ENCODE assay signal across 1 cellular context in the genomic region with DNA sequence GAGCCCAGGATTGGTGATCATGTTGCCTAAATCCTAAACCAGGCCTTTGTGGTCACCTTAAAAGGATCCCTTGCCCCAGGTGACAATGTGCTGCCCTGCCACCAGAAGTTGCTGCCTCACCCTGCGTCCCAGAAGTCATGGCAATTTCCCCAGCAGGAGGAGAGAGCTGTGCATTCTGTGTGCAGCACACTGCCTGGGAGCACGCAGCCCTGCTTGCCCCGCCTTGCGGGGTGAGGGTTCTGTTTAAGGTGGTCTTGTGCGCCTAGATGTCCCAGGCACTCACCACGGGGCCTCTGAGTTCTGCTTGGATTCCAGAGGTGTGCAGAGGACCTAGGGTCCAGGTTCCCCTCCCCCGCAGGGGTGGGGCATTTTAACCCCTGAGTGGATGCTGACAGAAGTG.
TF ChIP-seq lines count a peak whose summit lies in the region.

No MANE protein-coding gene starts in this region.

TF ChIP-seq in WTC11, 78 proteins besides CTCF, POLR2A, EP300 and RAD21:
- TF ChIP-seq, protein P1, sequence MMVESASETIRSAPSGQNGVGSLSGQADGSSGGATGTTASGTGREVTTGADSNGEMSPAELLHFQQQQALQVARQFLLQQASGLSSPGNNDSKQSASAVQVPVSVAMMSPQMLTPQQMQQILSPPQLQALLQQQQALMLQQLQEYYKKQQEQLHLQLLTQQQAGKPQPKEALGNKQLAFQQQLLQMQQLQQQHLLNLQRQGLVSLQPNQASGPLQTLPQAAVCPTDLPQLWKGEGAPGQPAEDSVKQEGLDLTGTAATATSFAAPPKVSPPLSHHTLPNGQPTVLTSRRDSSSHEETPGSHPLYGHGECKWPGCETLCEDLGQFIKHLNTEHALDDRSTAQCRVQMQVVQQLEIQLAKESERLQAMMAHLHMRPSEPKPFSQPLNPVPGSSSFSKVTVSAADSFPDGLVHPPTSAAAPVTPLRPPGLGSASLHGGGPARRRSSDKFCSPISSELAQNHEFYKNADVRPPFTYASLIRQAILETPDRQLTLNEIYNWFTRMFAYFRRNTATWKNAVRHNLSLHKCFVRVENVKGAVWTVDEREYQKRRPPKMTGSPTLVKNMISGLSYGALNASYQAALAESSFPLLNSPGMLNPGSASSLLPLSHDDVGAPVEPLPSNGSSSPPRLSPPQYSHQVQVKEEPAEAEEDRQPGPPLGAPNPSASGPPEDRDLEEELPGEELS (CRISPR knock-in tag; IDR thresholded peaks at IDR 0.05) = no peak
- TF ChIP-seq, protein P2, sequence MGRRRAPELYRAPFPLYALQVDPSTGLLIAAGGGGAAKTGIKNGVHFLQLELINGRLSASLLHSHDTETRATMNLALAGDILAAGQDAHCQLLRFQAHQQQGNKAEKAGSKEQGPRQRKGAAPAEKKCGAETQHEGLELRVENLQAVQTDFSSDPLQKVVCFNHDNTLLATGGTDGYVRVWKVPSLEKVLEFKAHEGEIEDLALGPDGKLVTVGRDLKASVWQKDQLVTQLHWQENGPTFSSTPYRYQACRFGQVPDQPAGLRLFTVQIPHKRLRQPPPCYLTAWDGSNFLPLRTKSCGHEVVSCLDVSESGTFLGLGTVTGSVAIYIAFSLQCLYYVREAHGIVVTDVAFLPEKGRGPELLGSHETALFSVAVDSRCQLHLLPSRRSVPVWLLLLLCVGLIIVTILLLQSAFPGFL (CRISPR knock-in tag; IDR thresholded peaks at IDR 0.05; ENCODE audit: borderline replicate concordance) = no peak
- TF ChIP-seq ZNF416 (CRISPR knock-in tag; IDR thresholded peaks at IDR 0.05) (no peak), E2F4 (CRISPR knock-in tag; IDR thresholded peaks at IDR 0.05; ENCODE audit: borderline replicate concordance, low read depth) (no peak), ELF4 (CRISPR knock-in tag; IDR thresholded peaks at IDR 0.05; ENCODE audit: low read depth) (no peak), RELA (CRISPR knock-in tag; IDR thresholded peaks at IDR 0.05; ENCODE audit: borderline replicate concordance) (no peak), ZNF232 (CRISPR knock-in tag; IDR thresholded peaks at IDR 0.05) (no peak), SMAD3 (CRISPR knock-in tag; IDR thresholded peaks at IDR 0.05; ENCODE audit: borderline replicate concordance) (no peak), NFYB (CRISPR knock-in tag; conservative IDR thresholded peaks at IDR 0.05; ENCODE audit: low read depth) (no peak), ETV6 (CRISPR knock-in tag; IDR thresholded peaks at IDR 0.05) (no peak), NR2C2 (CRISPR knock-in tag; IDR thresholded peaks at IDR 0.05) (no peak), STAT6 (CRISPR knock-in tag; conservative IDR thresholded peaks at IDR 0.05; ENCODE audit: low read depth) (no peak), MXD4 (CRISPR knock-in tag; IDR thresholded peaks at IDR 0.05; ENCODE audit: borderline replicate concordance) (no peak), TCF7 (CRISPR knock-in tag; IDR thresholded peaks at IDR 0.05; ENCODE audit: low read depth) (no peak), RORB (CRISPR knock-in tag; IDR thresholded peaks at IDR 0.05) (no peak)
- TF ChIP-seq, protein P3, sequence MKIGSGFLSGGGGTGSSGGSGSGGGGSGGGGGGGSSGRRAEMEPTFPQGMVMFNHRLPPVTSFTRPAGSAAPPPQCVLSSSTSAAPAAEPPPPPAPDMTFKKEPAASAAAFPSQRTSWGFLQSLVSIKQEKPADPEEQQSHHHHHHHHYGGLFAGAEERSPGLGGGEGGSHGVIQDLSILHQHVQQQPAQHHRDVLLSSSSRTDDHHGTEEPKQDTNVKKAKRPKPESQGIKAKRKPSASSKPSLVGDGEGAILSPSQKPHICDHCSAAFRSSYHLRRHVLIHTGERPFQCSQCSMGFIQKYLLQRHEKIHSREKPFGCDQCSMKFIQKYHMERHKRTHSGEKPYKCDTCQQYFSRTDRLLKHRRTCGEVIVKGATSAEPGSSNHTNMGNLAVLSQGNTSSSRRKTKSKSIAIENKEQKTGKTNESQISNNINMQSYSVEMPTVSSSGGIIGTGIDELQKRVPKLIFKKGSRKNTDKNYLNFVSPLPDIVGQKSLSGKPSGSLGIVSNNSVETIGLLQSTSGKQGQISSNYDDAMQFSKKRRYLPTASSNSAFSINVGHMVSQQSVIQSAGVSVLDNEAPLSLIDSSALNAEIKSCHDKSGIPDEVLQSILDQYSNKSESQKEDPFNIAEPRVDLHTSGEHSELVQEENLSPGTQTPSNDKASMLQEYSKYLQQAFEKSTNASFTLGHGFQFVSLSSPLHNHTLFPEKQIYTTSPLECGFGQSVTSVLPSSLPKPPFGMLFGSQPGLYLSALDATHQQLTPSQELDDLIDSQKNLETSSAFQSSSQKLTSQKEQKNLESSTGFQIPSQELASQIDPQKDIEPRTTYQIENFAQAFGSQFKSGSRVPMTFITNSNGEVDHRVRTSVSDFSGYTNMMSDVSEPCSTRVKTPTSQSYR (CRISPR knock-in tag; IDR thresholded peaks at IDR 0.05) = no peak
- TF ChIP-seq, protein P4, sequence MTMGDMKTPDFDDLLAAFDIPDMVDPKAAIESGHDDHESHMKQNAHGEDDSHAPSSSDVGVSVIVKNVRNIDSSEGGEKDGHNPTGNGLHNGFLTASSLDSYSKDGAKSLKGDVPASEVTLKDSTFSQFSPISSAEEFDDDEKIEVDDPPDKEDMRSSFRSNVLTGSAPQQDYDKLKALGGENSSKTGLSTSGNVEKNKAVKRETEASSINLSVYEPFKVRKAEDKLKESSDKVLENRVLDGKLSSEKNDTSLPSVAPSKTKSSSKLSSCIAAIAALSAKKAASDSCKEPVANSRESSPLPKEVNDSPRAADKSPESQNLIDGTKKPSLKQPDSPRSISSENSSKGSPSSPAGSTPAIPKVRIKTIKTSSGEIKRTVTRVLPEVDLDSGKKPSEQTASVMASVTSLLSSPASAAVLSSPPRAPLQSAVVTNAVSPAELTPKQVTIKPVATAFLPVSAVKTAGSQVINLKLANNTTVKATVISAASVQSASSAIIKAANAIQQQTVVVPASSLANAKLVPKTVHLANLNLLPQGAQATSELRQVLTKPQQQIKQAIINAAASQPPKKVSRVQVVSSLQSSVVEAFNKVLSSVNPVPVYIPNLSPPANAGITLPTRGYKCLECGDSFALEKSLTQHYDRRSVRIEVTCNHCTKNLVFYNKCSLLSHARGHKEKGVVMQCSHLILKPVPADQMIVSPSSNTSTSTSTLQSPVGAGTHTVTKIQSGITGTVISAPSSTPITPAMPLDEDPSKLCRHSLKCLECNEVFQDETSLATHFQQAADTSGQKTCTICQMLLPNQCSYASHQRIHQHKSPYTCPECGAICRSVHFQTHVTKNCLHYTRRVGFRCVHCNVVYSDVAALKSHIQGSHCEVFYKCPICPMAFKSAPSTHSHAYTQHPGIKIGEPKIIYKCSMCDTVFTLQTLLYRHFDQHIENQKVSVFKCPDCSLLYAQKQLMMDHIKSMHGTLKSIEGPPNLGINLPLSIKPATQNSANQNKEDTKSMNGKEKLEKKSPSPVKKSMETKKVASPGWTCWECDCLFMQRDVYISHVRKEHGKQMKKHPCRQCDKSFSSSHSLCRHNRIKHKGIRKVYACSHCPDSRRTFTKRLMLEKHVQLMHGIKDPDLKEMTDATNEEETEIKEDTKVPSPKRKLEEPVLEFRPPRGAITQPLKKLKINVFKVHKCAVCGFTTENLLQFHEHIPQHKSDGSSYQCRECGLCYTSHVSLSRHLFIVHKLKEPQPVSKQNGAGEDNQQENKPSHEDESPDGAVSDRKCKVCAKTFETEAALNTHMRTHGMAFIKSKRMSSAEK (CRISPR knock-in tag; IDR thresholded peaks at IDR 0.05; ENCODE audit: borderline replicate concordance) = no peak
- TF ChIP-seq, protein P5, sequence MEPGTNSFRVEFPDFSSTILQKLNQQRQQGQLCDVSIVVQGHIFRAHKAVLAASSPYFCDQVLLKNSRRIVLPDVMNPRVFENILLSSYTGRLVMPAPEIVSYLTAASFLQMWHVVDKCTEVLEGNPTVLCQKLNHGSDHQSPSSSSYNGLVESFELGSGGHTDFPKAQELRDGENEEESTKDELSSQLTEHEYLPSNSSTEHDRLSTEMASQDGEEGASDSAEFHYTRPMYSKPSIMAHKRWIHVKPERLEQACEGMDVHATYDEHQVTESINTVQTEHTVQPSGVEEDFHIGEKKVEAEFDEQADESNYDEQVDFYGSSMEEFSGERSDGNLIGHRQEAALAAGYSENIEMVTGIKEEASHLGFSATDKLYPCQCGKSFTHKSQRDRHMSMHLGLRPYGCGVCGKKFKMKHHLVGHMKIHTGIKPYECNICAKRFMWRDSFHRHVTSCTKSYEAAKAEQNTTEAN (CRISPR knock-in tag; IDR thresholded peaks at IDR 0.05) = no peak
- TF ChIP-seq, protein P6, sequence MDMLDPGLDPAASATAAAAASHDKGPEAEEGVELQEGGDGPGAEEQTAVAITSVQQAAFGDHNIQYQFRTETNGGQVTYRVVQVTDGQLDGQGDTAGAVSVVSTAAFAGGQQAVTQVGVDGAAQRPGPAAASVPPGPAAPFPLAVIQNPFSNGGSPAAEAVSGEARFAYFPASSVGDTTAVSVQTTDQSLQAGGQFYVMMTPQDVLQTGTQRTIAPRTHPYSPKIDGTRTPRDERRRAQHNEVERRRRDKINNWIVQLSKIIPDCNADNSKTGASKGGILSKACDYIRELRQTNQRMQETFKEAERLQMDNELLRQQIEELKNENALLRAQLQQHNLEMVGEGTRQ (CRISPR knock-in tag; IDR thresholded peaks at IDR 0.05) = no peak
- TF ChIP-seq, protein P7, sequence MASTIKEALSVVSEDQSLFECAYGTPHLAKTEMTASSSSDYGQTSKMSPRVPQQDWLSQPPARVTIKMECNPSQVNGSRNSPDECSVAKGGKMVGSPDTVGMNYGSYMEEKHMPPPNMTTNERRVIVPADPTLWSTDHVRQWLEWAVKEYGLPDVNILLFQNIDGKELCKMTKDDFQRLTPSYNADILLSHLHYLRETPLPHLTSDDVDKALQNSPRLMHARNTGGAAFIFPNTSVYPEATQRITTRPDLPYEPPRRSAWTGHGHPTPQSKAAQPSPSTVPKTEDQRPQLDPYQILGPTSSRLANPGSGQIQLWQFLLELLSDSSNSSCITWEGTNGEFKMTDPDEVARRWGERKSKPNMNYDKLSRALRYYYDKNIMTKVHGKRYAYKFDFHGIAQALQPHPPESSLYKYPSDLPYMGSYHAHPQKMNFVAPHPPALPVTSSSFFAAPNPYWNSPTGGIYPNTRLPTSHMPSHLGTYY (CRISPR knock-in tag; IDR thresholded peaks at IDR 0.05) = no peak
